14 cellular contexts compared by ENCODE assay signal in genomic region chr5:158084292-158084691, GRCh38.
"Had no signal": no experiment of that assay in that cellular context is flagged by ENCODE, and none has a peak within 500 bp of the region (broad histone marks: within the 10 kb centered on the region; RNA-seq: fewer than 3 reads in every experiment).

No MANE protein-coding gene starts in this region.

- H3K4me3 ChIP-seq: cardiac muscle cell, lung, skin epidermis had no signal

- ATAC-seq: activated CD4-positive, alpha-beta T cell treated with anti-CD3 and anti-CD28 coated beads for 36 hours; activated CD8-positive, alpha-beta T cell treated with anti-CD3 and anti-CD28 coated beads for 36 hours; stimulated activated naive CD8-positive, alpha-beta T cell treated with anti-CD3 and anti-CD28 coated beads, Interleukin-15, amount 100 ng/mL, for 72 hours had no signal

- H3K36me3 ChIP-seq: cardiac muscle cell had no signal

- DNase-seq: activated CD4-positive, alpha-beta T cell treated with anti-CD3 and anti-CD28 coated beads for 36 hours; activated CD8-positive, alpha-beta memory T cell treated with anti-CD3 and anti-CD28 coated beads, Interleukin-2, amount 50 U/mL, for 4 hours; activated CD8-positive, alpha-beta T cell treated with anti-CD3 and anti-CD28 coated beads for 36 hours; activated naive CD8-positive, alpha-beta T cell treated with anti-CD3 and anti-CD28 coated beads, Interleukin-2, amount 10 ng/mL, durations not matched to agents 7 days and 5 days; aorta; glutamatergic neuron; naive B cell; stimulated activated CD4-positive, alpha-beta T cell treated with anti-CD3 and anti-CD28 coated beads, Interleukin-4, amount 100 ng/mL, for 4 hours; stimulated activated naive CD8-positive, alpha-beta T cell treated with anti-CD3 and anti-CD28 coated beads, Interleukin-15, amount 100 ng/mL, for 72 hours had no signal

- H3K27me3 ChIP-seq: cardiac muscle cell had no signal

- H3K27ac ChIP-seq: cardiac muscle cell, parathyroid adenoma, skin epidermis, VCaP had no signal

- H3K9ac ChIP-seq: parathyroid adenoma had no signal
